ENCODE assay signal across 1 cellular context in the genomic region with DNA sequence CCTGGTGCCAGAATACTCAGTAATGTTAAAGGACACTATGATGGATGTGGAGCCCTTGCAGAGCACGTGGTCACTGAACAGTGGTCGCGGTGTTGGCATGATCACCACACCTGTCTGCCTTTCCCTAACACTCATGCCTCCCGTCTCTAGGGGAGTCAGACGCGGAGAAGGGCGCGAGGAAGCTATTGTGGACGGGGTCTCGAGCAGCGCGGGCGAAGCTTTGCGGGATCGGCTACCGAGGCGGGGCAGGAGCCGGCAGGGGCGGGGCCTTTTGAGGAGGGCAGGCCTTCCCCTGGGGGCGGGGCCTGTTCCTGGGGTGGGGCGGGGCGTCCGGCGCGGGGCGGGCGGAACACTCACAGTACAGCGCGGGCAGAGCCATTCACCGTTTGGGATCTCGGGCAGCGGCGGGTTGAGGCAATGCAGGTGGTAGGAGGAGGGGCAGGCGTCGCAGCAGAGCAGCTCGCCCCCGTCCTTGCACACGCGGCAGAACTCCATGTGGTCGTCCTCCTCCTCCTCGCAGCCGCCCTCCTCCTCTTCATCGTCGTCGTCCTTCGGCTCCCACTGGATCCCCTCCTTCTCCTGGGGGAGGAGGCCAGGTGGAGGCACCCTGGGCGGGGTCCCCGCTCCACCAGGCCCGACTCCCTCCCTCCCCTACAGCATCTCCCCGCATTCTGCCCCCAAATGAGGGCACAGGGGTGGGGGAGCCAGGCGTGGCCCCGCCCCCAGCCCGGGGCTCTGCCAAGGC.
A peak's percentile ranks its signal among the peaks of the same experiment; 100 is the strongest.
TF ChIP-seq lines count a peak whose summit lies in the region.

No MANE protein-coding gene starts in this region.

TF ChIP-seq in HCT116, 20 proteins besides CTCF, POLR2A, EP300 and RAD21:
- TF ChIP-seq SP1 (IDR thresholded peaks at IDR 0.05; ENCODE audit: low read depth), result no peak
- TF ChIP-seq POLR2AphosphoS5 (IDR thresholded peaks at IDR 0.05; ENCODE audit: low read depth, low read length), result peak; percentile 23; the same call in 1 of the 2 replicates
